13 cellular contexts compared by ENCODE assay signal in the genomic region with DNA sequence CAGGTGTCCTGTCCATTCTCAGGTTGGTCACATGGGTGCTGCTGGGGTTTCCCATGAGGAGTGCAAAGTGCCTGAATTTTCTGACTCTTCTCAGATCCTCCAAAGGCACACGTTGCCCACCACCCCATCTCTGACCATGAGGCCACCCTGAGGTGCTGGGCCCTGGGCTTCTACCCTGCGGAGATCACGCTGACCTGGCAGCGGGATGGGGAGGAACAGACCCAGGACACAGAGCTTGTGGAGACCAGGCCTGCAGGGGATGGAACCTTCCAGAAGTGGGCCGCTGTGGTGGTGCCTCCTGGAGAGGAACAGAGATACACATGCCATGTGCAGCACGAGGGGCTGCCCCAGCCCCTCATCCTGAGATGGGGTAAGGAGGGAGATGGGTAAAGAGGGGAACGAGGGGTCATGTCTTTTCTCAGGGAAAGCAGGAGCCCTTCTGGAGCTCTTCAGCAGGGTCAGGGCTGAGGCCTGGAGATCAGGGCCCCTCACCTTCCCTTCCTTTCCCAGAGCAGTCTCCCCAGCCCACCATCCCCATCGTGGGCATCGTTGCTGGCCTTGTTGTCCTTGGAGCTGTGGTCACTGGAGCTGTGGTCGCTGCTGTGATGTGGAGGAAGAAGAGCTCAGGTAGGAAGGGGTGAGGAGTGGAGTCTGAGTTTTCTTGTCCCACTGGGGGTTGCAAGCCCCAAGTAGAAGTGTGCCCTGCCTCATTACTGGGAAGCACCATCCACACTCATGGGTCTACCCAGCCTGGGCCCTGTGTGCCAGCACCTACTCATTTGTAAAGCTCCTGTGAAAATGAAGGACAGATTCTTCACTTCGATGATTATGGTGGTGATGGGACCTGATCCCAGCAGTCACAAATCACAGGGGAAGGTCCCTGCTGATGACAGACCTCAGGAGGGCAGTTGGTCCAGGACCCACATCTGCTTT. TPM values are rescaled to one million over a fixed set of nuclear protein-coding genes. Genes with fewer than 3 reads are reported as not detected.
DNase-seq lines count a peak whose midpoint lies in the region; ATAC-seq, FAIRE-seq and TF ChIP-seq lines count a peak whose summit lies in the region.
"Had no signal": no experiment of that assay in that cellular context is flagged by ENCODE, and none has a peak within 500 bp of the region (broad histone marks: within the 10 kb centered on the region; RNA-seq: fewer than 3 reads in every experiment).

No MANE protein-coding gene starts in this region.

- H4K20me1 ChIP-seq in GM12878 (ENCODE audit: control insufficient read depth, insufficient read depth): peaks cover 9% of the 10 kb centered on the region

- peak; percentile 37; the same call in 1 of the 2 replicates for TF ChIP-seq POLR2A in GM12878 (IDR thresholded peaks at IDR 0.05; ENCODE audit: low read depth, low read length)

- TF ChIP-seq CTCF in GM12864 (IDR thresholded peaks at IDR 0.05; ENCODE audit: low read depth, low read length, missing control alignments): no peak
- no peak for TF ChIP-seq CTCF in GM12878 (IDR thresholded peaks at IDR 0.05 in 2 of 3, conservative IDR thresholded peaks at IDR 0.05 in 1 of 3; ENCODE audit: control insufficient read depth in 2 of 3, extremely low read depth in 1 of 3, insufficient read depth in 1 of 3, low read depth in 3 of 3, low read length in 3 of 3)
- TF ChIP-seq CTCF in neutrophil (IDR thresholded peaks at IDR 0.05): no peak

- RAD21 ChIA-PET in GM12878 (lab: Charles Lee; ENCODE audit: unreplicated experiment): interaction anchor here (0.8 kb wide), 1 partner anchor 13 kb away, joined by 3 read pairs; no protein-coding TSS in a partner anchor

- FAIRE-seq in GM12878 (lab: Jason Lieb, UNC): no peak

- H3K9me3 ChIP-seq in CD4-positive, CD25-positive, alpha-beta regulatory T cell (ENCODE audit: control insufficient read depth in 2 of 2, low read length in 2 of 2): no peaks in the 10 kb centered on the region
- H3K9me3 ChIP-seq in GM12878 (replicated peaks; ENCODE audit: control insufficient read depth, insufficient read depth, low read length) (no peaks in the 10 kb centered on the region), neutrophil (no peaks in the 10 kb centered on the region)

- in situ Hi-C loops in GM12878 (cut with MboI): no loop called here

- ATAC-seq in CD4-positive, CD25-positive, alpha-beta regulatory T cell (ENCODE audit: low read depth in 2 of 2): no peak
- ATAC-seq in GM12878: no peak

- peaks cover 25 to 77% (median 45%) of the 10 kb centered on the region in 4 donors for H3K4me1 Mint-ChIP-seq in CD4-positive, CD25-positive, alpha-beta regulatory T cell

- SMC1A ChIA-PET in GM12878 (lab: Charles Lee; ENCODE audit: uncharacterized antibody, unreplicated experiment): interaction anchor here (0.8 to 3.2 kb wide), 5 partner anchors 12 to 78 kb away, joined by 3 to 24 read pairs (median 4); no protein-coding TSS in a partner anchor

- H3K27me3 ChIP-seq in CD4-positive, CD25-positive, alpha-beta regulatory T cell (ENCODE audit: control insufficient read depth, insufficient read depth, low read length): no peaks in the 10 kb centered on the region
- H3K27me3 ChIP-seq in GM12878 (replicated peaks in 1 of 2; ENCODE audit: control insufficient read depth in 2 of 2, insufficient read depth in 2 of 2, low read length in 1 of 2): no peaks in the 10 kb centered on the region
- H3K27me3 ChIP-seq in neutrophil: no peaks in the 10 kb centered on the region

- peaks cover 43% of the 10 kb centered on the region for H3K36me3 ChIP-seq in CD4-positive, CD25-positive, alpha-beta regulatory T cell (ENCODE audit: control insufficient read depth, insufficient read depth, low read length)
- H3K36me3 ChIP-seq in GM12878 (ENCODE audit: control insufficient read depth in 2 of 2, insufficient read depth in 2 of 2, low read length in 1 of 2) (peaks cover 11 to 33% of the 10 kb centered on the region in 2 experiments), neutrophil (peaks cover 58% of the 10 kb centered on the region)

- intact Hi-C loops in GM12878 (cut with micrococcal nuclease; ENCODE audit: unreplicated experiment): loop anchor here (10.0 kb wide), 1 partner anchor 220 kb away; a partner anchor contains a TSS

- peak overlapping the region; percentile 91 for H3K4me2 ChIP-seq in GM12878 (ENCODE audit: control insufficient read depth, insufficient read depth)

- no peak for DNase-seq in CD4-positive, CD25-positive, alpha-beta regulatory T cell
- no peak for DNase-seq in GM12864 (ENCODE audit: low read depth)
- no peak for DNase-seq in GM12878 (ENCODE audit: low read depth, low spot score)
- no peak for DNase-seq in cerebellar nuclear complex (lab: John Stamatoyannopoulos, UW)
- DNase-seq in amygdala (lab: John Stamatoyannopoulos, UW): no peak
- no peak for DNase-seq in NCI-H1436 treated with DMSO at 0.1 percent for 48 hours (lab: John Stamatoyannopoulos, UW)
- no peak for DNase-seq in activated CD4-positive, alpha-beta T cell treated with anti-CD3 and anti-CD28 coated beads for 4 hours
- DNase-seq: COR-L47, GOT3, NCI-H1048, NCI-H526 treated with DMSO at 0.1 percent for 48 hours had no signal

- H3K4me3 ChIP-seq in CD4-positive, CD25-positive, alpha-beta regulatory T cell (ENCODE audit: low read depth, low read length): peak overlapping the region; percentile 91
- H3K4me3 ChIP-seq in GM12864 (ENCODE audit: low read depth, low read length) (peak overlapping the region; percentile 73), GM12878 (peak overlapping the region; percentile 98), neutrophil (ENCODE audit: low read depth in 1 of 2, low read length in 1 of 2) (peak overlapping the region; percentile 91 to 96)

- no TSS peak for BruUV-seq in GM12878 (replicated peaks; lab: Mats Ljungman, UMichigan)

- H2AFZ ChIP-seq in GM12878 (ENCODE audit: control insufficient read depth, low read depth, low read length): no peak overlapping the region

- CTCF ChIA-PET in GM12878 (lab: Yijun Ruan, JAX): interaction anchor here (0.8 to 3.4 kb wide), 8 partner anchors 9 to 75 kb away, joined by 3 to 21 read pairs (median 4); no protein-coding TSS in a partner anchor

- peaks cover 50% of the 10 kb centered on the region for H3K4me1 ChIP-seq in CD4-positive, CD25-positive, alpha-beta regulatory T cell (ENCODE audit: control insufficient read depth, insufficient read depth, low read length, poor library complexity, severe bottlenecking)
- peaks cover 15% of the 10 kb centered on the region for H3K4me1 ChIP-seq in GM12878 (ENCODE audit: control insufficient read depth, insufficient read depth, low read length)
- peaks cover 22 to 32% of the 10 kb centered on the region in 2 experiments for H3K4me1 ChIP-seq in neutrophil (ENCODE audit: control insufficient read depth in 1 of 2, insufficient read depth in 1 of 2, low read depth in 1 of 2, low read length in 1 of 2)

- peaks cover 40% of the 10 kb centered on the region for H3K79me2 ChIP-seq in GM12878 (ENCODE audit: control insufficient read depth, insufficient read depth, low read length)

- no peak for TF ChIP-seq RAD21 in GM12878 (IDR thresholded peaks at IDR 0.05; ENCODE audit: insufficient read depth, low read depth, low read length)

- H3K27ac ChIP-seq in CD4-positive, CD25-positive, alpha-beta regulatory T cell (ENCODE audit: insufficient read depth, low read length, poor library complexity, severe bottlenecking): peak overlapping the region; percentile 98
- H3K27ac ChIP-seq in GM12878 (ENCODE audit: control insufficient read depth, insufficient read depth) (peak overlapping the region; percentile 2; the same call in 1 of the 2 replicates), neutrophil (peak overlapping the region; percentile 29)

- H3K36me3 Mint-ChIP-seq in CD4-positive, CD25-positive, alpha-beta regulatory T cell: peaks cover 42% of the 10 kb centered on the region

- H3K4me3 Mint-ChIP-seq in CD4-positive, CD25-positive, alpha-beta regulatory T cell: peak overlapping the region; percentile 92 to 100 (median 96)

- POLR2A ChIA-PET in GM12878 (lab: Charles Lee): interaction anchor here (0.5 to 2.2 kb wide), 8 partner anchors 9 to 295 kb away, joined by 3 to 7 read pairs (median 3); no protein-coding TSS in a partner anchor

- H3K9ac ChIP-seq in GM12878 (ENCODE audit: control insufficient read depth, insufficient read depth, low read length): peak overlapping the region; percentile 100

- peak overlapping the region; percentile 92 to 98 (median 96) for H3K27ac Mint-ChIP-seq in CD4-positive, CD25-positive, alpha-beta regulatory T cell

- 79% methylated on average over 11 of the region's 11 CpGs for WGBS in GM12878 (ENCODE audit: insufficient coverage, insufficient replicate concordance, low lambda C conversion rate, missing lambda C conversion rate)

- H3K27me3 Mint-ChIP-seq in CD4-positive, CD25-positive, alpha-beta regulatory T cell: no peaks in the 10 kb centered on the region

- no peak for TF ChIP-seq EP300 in GM12878 (IDR thresholded peaks at IDR 0.05; ENCODE audit: borderline replicate concordance in 1 of 2, control insufficient read depth in 1 of 2, low read depth in 2 of 2, low read length in 2 of 2)

- no peaks in the 10 kb centered on the region for H3K9me3 Mint-ChIP-seq in CD4-positive, CD25-positive, alpha-beta regulatory T cell

RNA-seq across cellular contexts. Expression of a gene that starts 2.0 kb away (rescaled TPM):
- 1,143 TPM for total RNA-seq in CD4-positive, CD25-positive, alpha-beta regulatory T cell
- 100 to 1,000 TPM; 302 to 457 (median 429) TPM for polyA plus RNA-seq in CD4-positive, CD25-positive, alpha-beta regulatory T cell
- total RNA-seq in GM12878 (2013; cell fraction: nucleolus; rRNA removed): 698 and 699 TPM in 2 replicates
- total RNA-seq in GM12878 (2014; rRNA removed) (310 and 335 TPM in 2 replicates), GM12878 (2014; rRNA removed; fragmentation: Illumina TruSeq; extraction: Trizol) (147 and 149 TPM in 2 replicates), GM12878 (2021) (302 and 313 TPM in 2 replicates)
- 183 TPM for polyA plus RNA-seq in GM12878 (2011; ENCODE audit: low read depth)
- polyA plus RNA-seq in GM12878 (2011; rRNA removed) (174 and 276 TPM in 2 replicates), GM12878 (2014; fragmentation: Illumina TruSeq; extraction: Trizol) (29.4 and 87.6 TPM in 2 replicates), GM12878 (2014; fragmentation: Nextera tagmentation; extraction: Ambion mirVana) (100 to 1,000 TPM in 1 of 2 experiments, 10 to 100 TPM in 1; 30.1 to 107 TPM), GM12878 (2014; rRNA removed) (342 and 354 TPM in 2 replicates), GM12878 (2016; fragmentation: Nextera tagmentation; extraction: Ambion mirVana) (100 to 1,000 TPM; 120 to 143 TPM)
- polyA plus RNA-seq in GM12878 (2011; cell fraction: cytosol; rRNA removed): 229 and 329 TPM in 2 replicates
- 1,246 and 1,757 TPM in 2 replicates for polyA plus RNA-seq in GM12878 (2011; cell fraction: nucleus; rRNA removed)
- polyA plus RNA-seq in GM12878 (2012): 338 and 424 TPM in 2 replicates
- polyA minus RNA-seq in GM12878 (2011; rRNA and poly(A)+ RNA removed): 141 and 186 TPM in 2 replicates
- 53.2 and 58.8 TPM in 2 replicates for polyA minus RNA-seq in GM12878 (2011; cell fraction: cytosol; rRNA and poly(A)+ RNA removed)
- 427 and 490 TPM in 2 replicates for polyA minus RNA-seq in GM12878 (2011; cell fraction: nucleus; rRNA and poly(A)+ RNA removed)

RNA-seq across cellular contexts. Expression of a gene that starts 44.3 kb away (rescaled TPM):
- total RNA-seq in CD4-positive, CD25-positive, alpha-beta regulatory T cell: 2.4 TPM
- 1 to 10 TPM in 2 of 4 donors, not detected in 2; 1.0 to 4.8 TPM for polyA plus RNA-seq in CD4-positive, CD25-positive, alpha-beta regulatory T cell
- total RNA-seq in GM12878 (2013; cell fraction: nucleolus; rRNA removed): not detected in 2 replicates
- total RNA-seq in GM12878 (2014; rRNA removed): not detected in 2 replicates
- total RNA-seq in GM12878 (2014; rRNA removed; fragmentation: Illumina TruSeq; extraction: Trizol): not detected in 2 replicates
- not detected in 2 replicates for total RNA-seq in GM12878 (2021)
- 0.85 TPM for polyA plus RNA-seq in GM12878 (2011; ENCODE audit: low read depth)
- not detected in 2 replicates for polyA plus RNA-seq in GM12878 (2011; rRNA removed)
- not detected in 2 replicates for polyA plus RNA-seq in GM12878 (2011; cell fraction: cytosol; rRNA removed)
- not detected in 2 replicates for polyA plus RNA-seq in GM12878 (2011; cell fraction: nucleus; rRNA removed)
- 0.98 and 1.1 TPM in 2 replicates for polyA plus RNA-seq in GM12878 (2012)
- not detected in 2 replicates for polyA plus RNA-seq in GM12878 (2014; fragmentation: Illumina TruSeq; extraction: Trizol)
- not detected for polyA plus RNA-seq in GM12878 (2014; fragmentation: Nextera tagmentation; extraction: Ambion mirVana)
- not detected in 2 replicates for polyA plus RNA-seq in GM12878 (2014; rRNA removed)
- polyA plus RNA-seq in GM12878 (2016; fragmentation: Nextera tagmentation; extraction: Ambion mirVana): not detected
- not detected in 2 replicates for polyA minus RNA-seq in GM12878 (2011; rRNA and poly(A)+ RNA removed)
- polyA minus RNA-seq in GM12878 (2011; cell fraction: cytosol; rRNA and poly(A)+ RNA removed): not detected in 2 replicates
- not detected in 2 replicates for polyA minus RNA-seq in GM12878 (2011; cell fraction: nucleus; rRNA and poly(A)+ RNA removed)
- total RNA-seq: HT-29 had no signal

Comparison
In these comparisons a context has a peak if more than half of its experiments do, and no peak if none do; other contexts are left out.
1. H3K27ac ChIP-seq: peak in every context shown above with its lines; median percentile 98 in CD4-positive, CD25-positive, alpha-beta regulatory T cell; 29 in neutrophil; 2 in GM12878.